ENCODE assay signal across 18 cellular contexts in the genomic region with DNA sequence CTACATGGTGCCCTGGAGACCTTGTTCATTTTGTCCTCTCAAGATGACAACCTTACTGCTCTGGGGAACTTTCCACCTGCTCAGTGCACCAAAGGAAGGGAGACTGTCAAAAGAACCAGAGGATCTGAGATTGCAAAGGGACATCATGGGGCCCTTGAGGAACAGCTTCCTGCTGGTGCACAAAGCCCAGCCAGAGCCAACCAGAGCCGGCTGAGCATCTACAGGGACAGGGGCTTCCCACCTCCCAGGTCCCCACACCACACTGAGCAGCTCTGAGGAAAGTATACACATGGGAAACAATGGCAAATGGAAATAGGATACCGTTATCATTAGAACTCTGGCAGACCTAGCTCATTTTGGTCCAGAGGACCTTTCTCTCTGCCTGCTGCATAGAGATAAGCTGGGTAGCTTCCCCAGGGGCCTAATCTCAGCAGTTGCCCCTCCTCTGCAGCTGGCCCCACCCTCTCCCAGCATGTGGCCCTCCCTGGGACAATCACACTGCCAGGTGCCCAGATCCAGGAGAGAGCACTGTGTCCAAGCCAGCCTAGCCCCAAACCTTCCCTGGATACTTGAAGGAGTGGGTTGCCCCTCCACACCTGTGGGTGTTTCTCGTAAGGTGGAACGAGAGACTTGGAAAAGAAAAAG.
A peak's percentile ranks its signal among the peaks of the same experiment; 100 is the strongest.
DNase-seq lines count a peak whose midpoint lies in the region; ATAC-seq and TF ChIP-seq lines count a peak whose summit lies in the region.
"Had no signal": no experiment of that assay in that cellular context is flagged by ENCODE, and none has a peak within 500 bp of the region (broad histone marks: within the 10 kb centered on the region; RNA-seq: fewer than 3 reads in every experiment).

No MANE protein-coding gene starts in this region.

- no peak overlapping the region for H3K23ac ChIP-seq in H9 (ENCODE audit: insufficient read length, low read depth, low read length)

- no peaks in the 10 kb centered on the region for H3K36me3 Mint-ChIP-seq in H9 (ENCODE audit: insufficient read depth in 1 of 3, low read depth in 3 of 3)
- H3K36me3 Mint-ChIP-seq in T-helper 17 cell (ENCODE audit: low read depth): no peaks in the 10 kb centered on the region
- H3K36me3 Mint-ChIP-seq: activated naive CD8-positive, alpha-beta T cell treated with anti-CD3 and anti-CD28 coated beads, Interleukin-2, amount 10 ng/mL, durations not matched to agents 7 days and 5 days; memory B cell; natural killer cell; stimulated activated memory B cell treated with anti-CD40 and anti-IgM and Interleukin-4, amounts not matched to agents 10 μg/mL and 1 μg/mL and 100 μg/mL, for 72 hours had no signal

- H2BK20ac ChIP-seq in H9 (ENCODE audit: low read depth, low read length, poor library complexity, severe bottlenecking): no peak overlapping the region

- no peak overlapping the region for H4K91ac ChIP-seq in H9 (ENCODE audit: insufficient read length, low read depth, low read length)

- no peak overlapping the region for H2BK12ac ChIP-seq in H9 (ENCODE audit: insufficient read length, low read depth, low read length)

- H3K9me3 Mint-ChIP-seq in H9: no peaks in the 10 kb centered on the region; a peak in 1 of 5 replicates
- H3K9me3 Mint-ChIP-seq: activated CD4-positive, alpha-beta T cell treated with anti-CD3 and anti-CD28 coated beads, Interleukin-2, amount 10 ng/mL, durations not matched to agents 24 days and 14 days; activated naive CD8-positive, alpha-beta T cell treated with anti-CD3 and anti-CD28 coated beads, Interleukin-2, amount 10 ng/mL, durations not matched to agents 7 days and 5 days; activated T-cell treated with anti-CD3 and anti-CD28 coated beads, Interleukin-2, amount 50 U/mL, for 4 hours; natural killer cell had no signal

- no peak for TF ChIP-seq CTCF in H9 (conservative IDR thresholded peaks at IDR 0.05)

- no peaks in the 10 kb centered on the region for H3K79me2 ChIP-seq in H9 (ENCODE audit: insufficient read depth, low read length)

- H3K79me1 ChIP-seq in H9 (ENCODE audit: insufficient read depth, low read depth, low read length, poor library complexity, severe bottlenecking): no peaks in the 10 kb centered on the region

- no CpG with 5 or more reads among the region's 4 CpGs for WGBS in H9 (ENCODE audit: extremely low coverage, insufficient read length, low lambda C conversion rate)

- H2BK5ac ChIP-seq in H9 (ENCODE audit: insufficient read length, low read length): no peak overlapping the region

- no peaks in the 10 kb centered on the region for H3K36me3 ChIP-seq in BLaER1
- H3K36me3 ChIP-seq: breast epithelium had no signal

- no peak overlapping the region for H3K56ac ChIP-seq in H9 (ENCODE audit: insufficient read length, low read depth, low read length)

- H4K8ac ChIP-seq in H9 (replicated peaks; ENCODE audit: insufficient read length, low read depth, low read length): no peak overlapping the region

- H3K27me3 ChIP-seq in BLaER1 (peaks cover under 1% of the 10 kb centered on the region; the same call in 1 of the 2 replicates), H9 (ENCODE audit: insufficient read depth, low read length) (no peaks in the 10 kb centered on the region)
- H3K27me3 ChIP-seq: breast epithelium had no signal

- H2AFZ ChIP-seq in H9 (ENCODE audit: low read length): no peak overlapping the region

- H3K4me1 Mint-ChIP-seq in H9 (peaks cover 55% of the 10 kb centered on the region in 2 experiments), T-helper 17 cell (peaks cover 3% of the 10 kb centered on the region)
- H3K4me1 Mint-ChIP-seq: activated CD4-positive, alpha-beta T cell treated with anti-CD3 and anti-CD28 coated beads, Interleukin-2, amount 10 ng/mL, durations not matched to agents 24 days and 14 days; activated naive CD8-positive, alpha-beta T cell treated with anti-CD3 and anti-CD28 coated beads, Interleukin-2, amount 10 ng/mL, durations not matched to agents 7 days and 5 days; memory B cell; natural killer cell; stimulated activated memory B cell treated with anti-CD40 and anti-IgM and Interleukin-4, amounts not matched to agents 10 μg/mL and 1 μg/mL and 100 μg/mL, for 72 hours had no signal

- no peak overlapping the region for H4K5ac ChIP-seq in H9 (ENCODE audit: insufficient read length, low read depth, low read length)

- H3K14ac ChIP-seq in H9 (ENCODE audit: insufficient read depth, low read length): no peak overlapping the region

- peak overlapping the region; percentile 74 for H3K4me2 ChIP-seq in BLaER1
- H3K4me2 ChIP-seq in H9 (ENCODE audit: insufficient read depth, insufficient read length, low read length): no peak overlapping the region

- H3K27ac Mint-ChIP-seq in H9 (peak overlapping the region; percentile 32 to 87 (median 34); a peak in 2 of 7 replicates), T-helper 17 cell (peak overlapping the region; percentile 14)
- H3K27ac Mint-ChIP-seq: activated CD4-positive, alpha-beta T cell treated with anti-CD3 and anti-CD28 coated beads, Interleukin-2, amount 10 ng/mL, durations not matched to agents 24 days and 14 days; activated naive CD8-positive, alpha-beta T cell treated with anti-CD3 and anti-CD28 coated beads, Interleukin-2, amount 10 ng/mL, durations not matched to agents 7 days and 5 days; memory B cell; natural killer cell; stimulated activated memory B cell treated with anti-CD40 and anti-IgM and Interleukin-4, amounts not matched to agents 10 μg/mL and 1 μg/mL and 100 μg/mL, for 72 hours had no signal

- H3K27ac ChIP-seq in BLaER1 (peak overlapping the region; percentile 30; the same call in 1 of the 2 replicates), H9 (ENCODE audit: insufficient read length, low read depth, low read length) (no peak overlapping the region)
- H3K27ac ChIP-seq: breast epithelium, psoas muscle had no signal

- no peak overlapping the region for H3T11ph ChIP-seq in H9 (ENCODE audit: low read length)

- H2BK120ac ChIP-seq in H9 (ENCODE audit: low read depth, low read length, poor library complexity, severe bottlenecking): no peak overlapping the region

- no peak overlapping the region for H3K4me3 Mint-ChIP-seq in H9
- no peak overlapping the region for H3K4me3 Mint-ChIP-seq in T-helper 17 cell
- H3K4me3 Mint-ChIP-seq: activated CD4-positive, alpha-beta T cell treated with anti-CD3 and anti-CD28 coated beads, Interleukin-2, amount 10 ng/mL, durations not matched to agents 24 days and 14 days; activated naive CD8-positive, alpha-beta T cell treated with anti-CD3 and anti-CD28 coated beads, Interleukin-2, amount 10 ng/mL, durations not matched to agents 7 days and 5 days; activated T-cell treated with anti-CD3 and anti-CD28 coated beads, Interleukin-2, amount 50 U/mL, for 4 hours; memory B cell; natural killer cell; stimulated activated memory B cell treated with anti-CD40 and anti-IgM and Interleukin-4, amounts not matched to agents 10 μg/mL and 1 μg/mL and 100 μg/mL, for 72 hours had no signal

- H3K9ac ChIP-seq in BLaER1 (no peak overlapping the region), H9 (ENCODE audit: extremely low read depth, insufficient read length, low read length) (no peak overlapping the region)

- no peak overlapping the region for H2BK15ac ChIP-seq in H9 (ENCODE audit: low read depth, low read length)

- H3K4ac ChIP-seq in H9 (ENCODE audit: low read depth, low read length): no peak overlapping the region

- H3K9me3 ChIP-seq in BLaER1 (no peaks in the 10 kb centered on the region), H9 (ENCODE audit: control insufficient read depth, low read depth, low read length) (no peaks in the 10 kb centered on the region), T-helper 17 cell (ENCODE audit: control insufficient read depth, low read length, poor library complexity, severe bottlenecking) (no peaks in the 10 kb centered on the region)
- H3K9me3 ChIP-seq: breast epithelium, psoas muscle had no signal

- no peaks in the 10 kb centered on the region for H4K20me1 ChIP-seq in BLaER1
- no peaks in the 10 kb centered on the region for H4K20me1 ChIP-seq in H9 (ENCODE audit: control insufficient read depth, insufficient read depth, insufficient read length)

- H2AK5ac ChIP-seq in H9 (ENCODE audit: insufficient read length, low read length): no peak overlapping the region

- H3K4me3 ChIP-seq in BLaER1: no peak overlapping the region
- H3K4me3 ChIP-seq: breast epithelium, psoas muscle had no signal

- ATAC-seq in T-helper 17 cell (no peak), GM21447 (IDR thresholded peaks at IDR 0.05; ENCODE audit: unreplicated experiment) (no peak)
- ATAC-seq: activated T-cell treated with anti-CD3 and anti-CD28 coated beads, Interleukin-2, amount 50 U/mL, for 4 hours; natural killer cell; psoas muscle; stimulated activated memory B cell treated with anti-CD40 and anti-IgM and Interleukin-4, amounts not matched to agents 10 μg/mL and 1 μg/mL and 100 μg/mL, for 72 hours had no signal

- no peaks in the 10 kb centered on the region for H3K23me2 ChIP-seq in H9 (ENCODE audit: insufficient read length, low read depth, low read length, poor library complexity, severe bottlenecking)

- DNase-seq in H9: peak; percentile 44
- DNase-seq in T-helper 17 cell: no peak
- DNase-seq in islet precursor cell: peak; percentile 49
- DNase-seq in Kasumi-1 (lab: John Stamatoyannopoulos, UW): no peak
- DNase-seq in activated CD4-positive, alpha-beta T cell treated with anti-CD3 and anti-CD28 coated beads for 48 hours: no peak
- no peak for DNase-seq in HPDE6-E6E7 (ENCODE audit: extremely low spot score)
- DNase-seq: activated CD4-positive, alpha-beta T cell treated with anti-CD3 and anti-CD28 coated beads, Interleukin-2, amount 10 ng/mL, durations not matched to agents 24 days and 14 days; activated naive CD8-positive, alpha-beta T cell treated with anti-CD3 and anti-CD28 coated beads, Interleukin-2, amount 10 ng/mL, durations not matched to agents 7 days and 5 days; activated T-cell treated with anti-CD3 and anti-CD28 coated beads, Interleukin-2, amount 50 U/mL, for 4 hours; MV-4-11; natural killer cell; SHP77 treated with DMSO at 0.1 percent for 48 hours had no signal

- H3K4me1 ChIP-seq in BLaER1: peaks cover 53% of the 10 kb centered on the region
- H3K4me1 ChIP-seq in H9 (ENCODE audit: insufficient read depth, low read length): no peaks in the 10 kb centered on the region
- H3K4me1 ChIP-seq: breast epithelium, psoas muscle had no signal

- H3K18ac ChIP-seq in H9 (ENCODE audit: insufficient read length, low read depth, low read length): no peak overlapping the region

- H3K27me3 Mint-ChIP-seq in H9 (ENCODE audit: low read depth) (peaks cover 30% of the 10 kb centered on the region), T-helper 17 cell (peaks cover 84% of the 10 kb centered on the region)

Comparison
In these comparisons a context has a peak if more than half of its experiments do, and no peak if none do; other contexts are left out.
1. DNase-seq: peak in H9 (single experiment) and islet precursor cell (single experiment); none in T-helper 17 cell (0 of 3), Kasumi-1 (0 of 2), activated CD4-positive, alpha-beta T cell treated with anti-CD3 and anti-CD28 coated beads for 48 hours (single experiment) and HPDE6-E6E7 (single experiment).